Comparison of ENCODE assay signal across 1 cellular context in genomic region chr3:149468504-149469212, GRCh38.
TF ChIP-seq lines count a peak whose summit lies in the region.

No MANE protein-coding gene starts in this region.

TF ChIP-seq in HepG2, 621 proteins besides CTCF, POLR2A, EP300 and RAD21 (continued from another document):
- TF ChIP-seq, protein P1, sequence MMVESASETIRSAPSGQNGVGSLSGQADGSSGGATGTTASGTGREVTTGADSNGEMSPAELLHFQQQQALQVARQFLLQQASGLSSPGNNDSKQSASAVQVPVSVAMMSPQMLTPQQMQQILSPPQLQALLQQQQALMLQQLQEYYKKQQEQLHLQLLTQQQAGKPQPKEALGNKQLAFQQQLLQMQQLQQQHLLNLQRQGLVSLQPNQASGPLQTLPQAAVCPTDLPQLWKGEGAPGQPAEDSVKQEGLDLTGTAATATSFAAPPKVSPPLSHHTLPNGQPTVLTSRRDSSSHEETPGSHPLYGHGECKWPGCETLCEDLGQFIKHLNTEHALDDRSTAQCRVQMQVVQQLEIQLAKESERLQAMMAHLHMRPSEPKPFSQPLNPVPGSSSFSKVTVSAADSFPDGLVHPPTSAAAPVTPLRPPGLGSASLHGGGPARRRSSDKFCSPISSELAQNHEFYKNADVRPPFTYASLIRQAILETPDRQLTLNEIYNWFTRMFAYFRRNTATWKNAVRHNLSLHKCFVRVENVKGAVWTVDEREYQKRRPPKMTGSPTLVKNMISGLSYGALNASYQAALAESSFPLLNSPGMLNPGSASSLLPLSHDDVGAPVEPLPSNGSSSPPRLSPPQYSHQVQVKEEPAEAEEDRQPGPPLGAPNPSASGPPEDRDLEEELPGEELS (CRISPR knock-in tag; IDR thresholded peaks at IDR 0.05) = 0 out of 2 replicates have a peak, but pooled peaks have one; percentile 30
- no peak for TF ChIP-seq ZFP91 (CRISPR knock-in tag; IDR thresholded peaks at IDR 0.05; ENCODE audit: borderline replicate concordance)
- TF ChIP-seq ETV5 (CRISPR knock-in tag; IDR thresholded peaks at IDR 0.05; ENCODE audit: borderline replicate concordance) = peak; percentile 21; the same call in 1 of the 2 replicates
- TF ChIP-seq, protein P2, sequence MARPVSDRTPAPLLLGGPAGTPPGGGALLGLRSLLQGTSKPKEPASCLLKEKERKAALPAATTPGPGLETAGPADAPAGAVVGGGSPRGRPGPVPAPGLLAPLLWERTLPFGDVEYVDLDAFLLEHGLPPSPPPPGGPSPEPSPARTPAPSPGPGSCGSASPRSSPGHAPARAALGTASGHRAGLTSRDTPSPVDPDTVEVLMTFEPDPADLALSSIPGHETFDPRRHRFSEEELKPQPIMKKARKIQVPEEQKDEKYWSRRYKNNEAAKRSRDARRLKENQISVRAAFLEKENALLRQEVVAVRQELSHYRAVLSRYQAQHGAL (CRISPR knock-in tag; IDR thresholded peaks at IDR 0.05; ENCODE audit: not compliant biosample characterization) = no peak
- TF ChIP-seq RARA (CRISPR knock-in tag; IDR thresholded peaks at IDR 0.05) = peak; percentile 27; the same call in 1 of the 2 replicates
- TF ChIP-seq AGO2 (optimal IDR thresholded peaks at IDR 0.05; ENCODE audit: low read depth, low read length) = no peak
- no peak for TF ChIP-seq NR2F6 (IDR thresholded peaks at IDR 0.05)
- peak; percentile 51 for TF ChIP-seq NR2F6 (CRISPR knock-in tag; IDR thresholded peaks at IDR 0.05)
- peak; percentile 26; the same call in 1 of the 2 replicates for TF ChIP-seq RXRB (CRISPR knock-in tag; IDR thresholded peaks at IDR 0.05; ENCODE audit: borderline replicate concordance)
- 0 out of 2 replicates have a peak, but pooled peaks have one; percentile 51 for TF ChIP-seq ESRRA (CRISPR knock-in tag; IDR thresholded peaks at IDR 0.05; ENCODE audit: low read depth)
- TF ChIP-seq, protein P3, sequence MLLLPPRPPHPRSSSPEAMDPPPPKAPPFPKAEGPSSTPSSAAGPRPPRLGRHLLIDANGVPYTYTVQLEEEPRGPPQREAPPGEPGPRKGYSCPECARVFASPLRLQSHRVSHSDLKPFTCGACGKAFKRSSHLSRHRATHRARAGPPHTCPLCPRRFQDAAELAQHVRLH (CRISPR knock-in tag; IDR thresholded peaks at IDR 0.05; ENCODE audit: borderline replicate concordance, low read depth) = no peak
- TF ChIP-seq CBX1 (IDR thresholded peaks at IDR 0.05; ENCODE audit: low read depth) = no peak
- TF ChIP-seq NFIC (IDR thresholded peaks at IDR 0.05; ENCODE audit: low read length) = peak; percentile 25; the same call in 1 of the 2 replicates
- TF ChIP-seq, protein P4, sequence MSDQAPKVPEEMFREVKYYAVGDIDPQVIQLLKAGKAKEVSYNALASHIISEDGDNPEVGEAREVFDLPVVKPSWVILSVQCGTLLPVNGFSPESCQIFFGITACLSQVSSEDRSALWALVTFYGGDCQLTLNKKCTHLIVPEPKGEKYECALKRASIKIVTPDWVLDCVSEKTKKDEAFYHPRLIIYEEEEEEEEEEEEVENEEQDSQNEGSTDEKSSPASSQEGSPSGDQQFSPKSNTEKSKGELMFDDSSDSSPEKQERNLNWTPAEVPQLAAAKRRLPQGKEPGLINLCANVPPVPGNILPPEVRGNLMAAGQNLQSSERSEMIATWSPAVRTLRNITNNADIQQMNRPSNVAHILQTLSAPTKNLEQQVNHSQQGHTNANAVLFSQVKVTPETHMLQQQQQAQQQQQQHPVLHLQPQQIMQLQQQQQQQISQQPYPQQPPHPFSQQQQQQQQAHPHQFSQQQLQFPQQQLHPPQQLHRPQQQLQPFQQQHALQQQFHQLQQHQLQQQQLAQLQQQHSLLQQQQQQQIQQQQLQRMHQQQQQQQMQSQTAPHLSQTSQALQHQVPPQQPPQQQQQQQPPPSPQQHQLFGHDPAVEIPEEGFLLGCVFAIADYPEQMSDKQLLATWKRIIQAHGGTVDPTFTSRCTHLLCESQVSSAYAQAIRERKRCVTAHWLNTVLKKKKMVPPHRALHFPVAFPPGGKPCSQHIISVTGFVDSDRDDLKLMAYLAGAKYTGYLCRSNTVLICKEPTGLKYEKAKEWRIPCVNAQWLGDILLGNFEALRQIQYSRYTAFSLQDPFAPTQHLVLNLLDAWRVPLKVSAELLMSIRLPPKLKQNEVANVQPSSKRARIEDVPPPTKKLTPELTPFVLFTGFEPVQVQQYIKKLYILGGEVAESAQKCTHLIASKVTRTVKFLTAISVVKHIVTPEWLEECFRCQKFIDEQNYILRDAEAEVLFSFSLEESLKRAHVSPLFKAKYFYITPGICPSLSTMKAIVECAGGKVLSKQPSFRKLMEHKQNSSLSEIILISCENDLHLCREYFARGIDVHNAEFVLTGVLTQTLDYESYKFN (CRISPR knock-in tag; conservative IDR thresholded peaks at IDR 0.05) = peak; percentile 77
- TF ChIP-seq, protein P5, sequence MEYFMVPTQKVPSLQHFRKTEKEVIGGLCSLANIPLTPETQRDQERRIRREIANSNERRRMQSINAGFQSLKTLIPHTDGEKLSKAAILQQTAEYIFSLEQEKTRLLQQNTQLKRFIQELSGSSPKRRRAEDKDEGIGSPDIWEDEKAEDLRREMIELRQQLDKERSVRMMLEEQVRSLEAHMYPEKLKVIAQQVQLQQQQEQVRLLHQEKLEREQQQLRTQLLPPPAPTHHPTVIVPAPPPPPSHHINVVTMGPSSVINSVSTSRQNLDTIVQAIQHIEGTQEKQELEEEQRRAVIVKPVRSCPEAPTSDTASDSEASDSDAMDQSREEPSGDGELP (IDR thresholded peaks at IDR 0.05; ENCODE audit: borderline replicate concordance, low read depth) = peak; percentile 53
- 0 out of 2 replicates have a peak, but pooled peaks have one; percentile 35 for TF ChIP-seq ZSCAN29 (CRISPR knock-in tag; conservative IDR thresholded peaks at IDR 0.05)
- TF ChIP-seq SATB2 (CRISPR knock-in tag; IDR thresholded peaks at IDR 0.05) = no peak
- no peak for TF ChIP-seq ZBTB20 (CRISPR knock-in tag; IDR thresholded peaks at IDR 0.05; ENCODE audit: borderline replicate concordance, low read depth)
- 0 out of 2 replicates have a peak, but pooled peaks have one; percentile 26 for TF ChIP-seq NR2F2 (IDR thresholded peaks at IDR 0.05; ENCODE audit: borderline replicate concordance, low read depth)
TF ChIP-seq in HepG2: peak in this region for 18.
